ENCODE assay signal across 10 cellular contexts in the genomic region with DNA sequence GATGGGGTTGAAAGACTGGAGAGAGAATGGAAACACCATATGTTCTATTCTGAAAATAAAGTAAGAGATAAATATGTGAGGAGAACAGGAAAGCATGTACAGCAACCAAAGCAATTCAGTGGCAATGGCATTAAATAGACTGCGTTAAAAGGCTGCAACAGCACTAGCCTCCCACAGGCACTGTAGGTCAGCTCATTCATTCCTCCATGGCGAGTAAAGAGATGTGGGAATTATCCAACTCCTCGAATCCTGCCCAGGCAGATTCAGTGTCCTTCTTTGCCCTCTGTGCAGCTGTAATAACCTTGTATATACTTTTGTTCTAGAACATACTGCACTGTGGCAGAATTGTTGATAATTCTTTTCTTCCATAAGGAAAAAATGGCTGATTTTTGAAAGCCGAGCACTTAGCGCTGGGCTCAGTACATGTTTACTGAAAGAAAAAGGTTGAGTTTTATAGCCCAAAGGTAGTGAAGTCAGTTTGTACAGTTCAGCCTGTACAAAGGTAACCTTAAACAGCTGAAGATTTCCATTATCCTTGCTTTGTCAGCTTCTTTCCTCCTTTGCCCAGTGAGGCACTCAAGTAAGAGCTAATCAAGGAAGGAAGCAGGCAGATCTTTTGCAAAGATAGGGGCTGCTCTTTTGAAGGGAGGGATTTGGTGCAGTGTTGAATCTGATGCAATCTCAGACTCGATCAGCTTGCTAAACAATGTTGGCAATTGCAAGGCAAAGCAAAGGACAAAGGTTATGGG. TPM values are rescaled to one million over a fixed set of nuclear protein-coding genes. Genes with fewer than 3 reads are reported as not detected.
DNase-seq lines count a peak whose midpoint lies in the region; ATAC-seq and TF ChIP-seq lines count a peak whose summit lies in the region.
"Had no signal": no experiment of that assay in that cellular context is flagged by ENCODE, and none has a peak within 500 bp of the region (broad histone marks: within the 10 kb centered on the region; RNA-seq: fewer than 3 reads in every experiment).

No MANE protein-coding gene starts in this region.

- no peaks in the 10 kb centered on the region for H3K9me3 Mint-ChIP-seq in activated T-helper 1 cell treated with anti-CD3 and anti-CD28 coated beads, Interleukin-12 subunit alpha, Interleukin-12 subunit beta, Interleukin-2, Interleukin-4 antibody, amounts not matched to agents 30 ng/mL and 10 ng/mL and 1 ng/mL, durations not matched to agents 14 hours and 24 hours and 36 hours

- ATAC-seq in body of pancreas: no peak
- no peak for ATAC-seq in GM21360 (IDR thresholded peaks at IDR 0.05; ENCODE audit: unreplicated experiment)

- H3K36me3 Mint-ChIP-seq in activated T-helper 1 cell treated with anti-CD3 and anti-CD28 coated beads, Interleukin-12 subunit alpha, Interleukin-12 subunit beta, Interleukin-2, Interleukin-4 antibody, amounts not matched to agents 30 ng/mL and 10 ng/mL and 1 ng/mL, durations not matched to agents 14 hours and 24 hours and 36 hours (ENCODE audit: low read depth): peaks cover 3% of the 10 kb centered on the region

- no peak overlapping the region for H3K18ac ChIP-seq in neuronal stem cell (ENCODE audit: low read length)

- intact Hi-C loops in esophagus squamous epithelium (cut with DNase I): no loop called here
- intact Hi-C loops in activated T-helper 1 cell treated with anti-CD3 and anti-CD28 coated beads, Interleukin-12 subunit alpha, Interleukin-12 subunit beta, Interleukin-2, Interleukin-4 antibody, amounts not matched to agents 30 ng/mL and 10 ng/mL and 1 ng/mL, durations not matched to agents 14 hours and 24 hours and 36 hours (cut with micrococcal nuclease): no loop called here
- intact Hi-C loops in body of pancreas (cut with DNase I): no loop called here

- no peak overlapping the region for H2BK120ac ChIP-seq in neuronal stem cell (ENCODE audit: low read depth, low read length)

- H3K36me3 ChIP-seq in esophagus squamous epithelium: no peaks in the 10 kb centered on the region
- H3K36me3 ChIP-seq in neuronal stem cell (replicated peaks in 1 of 2; ENCODE audit: control insufficient read depth in 2 of 2, insufficient read depth in 2 of 2, low read length in 2 of 2): no peaks in the 10 kb centered on the region
- no peaks in the 10 kb centered on the region for H3K36me3 ChIP-seq in body of pancreas (replicated peaks in 1 of 2; ENCODE audit: insufficient read depth in 1 of 2, low read depth in 2 of 2)
- H3K36me3 ChIP-seq: uterus had no signal

- no peak overlapping the region for H2BK12ac ChIP-seq in neuronal stem cell (ENCODE audit: low read length)

- no peaks in the 10 kb centered on the region for H3K79me1 ChIP-seq in neuronal stem cell (ENCODE audit: low read depth, low read length)

- no peak overlapping the region for H3K23ac ChIP-seq in neuronal stem cell (ENCODE audit: low read depth, low read length, poor library complexity)

- no peak overlapping the region for H3K4ac ChIP-seq in neuronal stem cell (ENCODE audit: low read length)

- H4K8ac ChIP-seq in neuronal stem cell (ENCODE audit: low read depth, low read length): no peak overlapping the region

- H3K4me1 Mint-ChIP-seq in activated T-helper 1 cell treated with anti-CD3 and anti-CD28 coated beads, Interleukin-12 subunit alpha, Interleukin-12 subunit beta, Interleukin-2, Interleukin-4 antibody, amounts not matched to agents 30 ng/mL and 10 ng/mL and 1 ng/mL, durations not matched to agents 14 hours and 24 hours and 36 hours (ENCODE audit: low read depth): peaks cover 26% of the 10 kb centered on the region

- H3K27ac Mint-ChIP-seq in activated T-helper 1 cell treated with anti-CD3 and anti-CD28 coated beads, Interleukin-12 subunit alpha, Interleukin-12 subunit beta, Interleukin-2, Interleukin-4 antibody, amounts not matched to agents 30 ng/mL and 10 ng/mL and 1 ng/mL, durations not matched to agents 14 hours and 24 hours and 36 hours: no peak overlapping the region

- H3K27me3 ChIP-seq in esophagus squamous epithelium (no peaks in the 10 kb centered on the region), neuronal stem cell (ENCODE audit: control insufficient read depth in 3 of 3, insufficient read depth in 3 of 3, low read depth in 1 of 3, low read length in 3 of 3) (no peaks in the 10 kb centered on the region), body of pancreas (no peaks in the 10 kb centered on the region)
- H3K27me3 ChIP-seq: uterus had no signal

- H2BK15ac ChIP-seq in neuronal stem cell (ENCODE audit: low read length): no peak overlapping the region

- H3K4me2 ChIP-seq in neuronal stem cell (ENCODE audit: insufficient read depth, low read length, poor library complexity, severe bottlenecking): no peak overlapping the region

- H3K27me3 Mint-ChIP-seq in activated T-helper 1 cell treated with anti-CD3 and anti-CD28 coated beads, Interleukin-12 subunit alpha, Interleukin-12 subunit beta, Interleukin-2, Interleukin-4 antibody, amounts not matched to agents 30 ng/mL and 10 ng/mL and 1 ng/mL, durations not matched to agents 14 hours and 24 hours and 36 hours (ENCODE audit: insufficient read depth): no peaks in the 10 kb centered on the region

- no peak overlapping the region for H2AK5ac ChIP-seq in neuronal stem cell (ENCODE audit: low read depth, low read length)

- TF ChIP-seq POLR2A in esophagus squamous epithelium (IDR thresholded peaks at IDR 0.05) (no peak), body of pancreas (IDR thresholded peaks at IDR 0.05) (no peak)

- no peak overlapping the region for H3K9ac ChIP-seq in neuronal stem cell (ENCODE audit: low read depth, low read length, poor library complexity)

- H3K4me1 ChIP-seq in esophagus squamous epithelium (peaks cover 0 to 30% (median 13%) of the 10 kb centered on the region in 3 donors), neuronal stem cell (ENCODE audit: control insufficient read depth in 2 of 2, insufficient read depth in 1 of 2, low read depth in 1 of 2, low read length in 2 of 2) (peaks cover 11 to 12% of the 10 kb centered on the region in 2 donors), body of pancreas (peaks cover 41% of the 10 kb centered on the region)

- H3K4me3 Mint-ChIP-seq in activated T-helper 1 cell treated with anti-CD3 and anti-CD28 coated beads, Interleukin-12 subunit alpha, Interleukin-12 subunit beta, Interleukin-2, Interleukin-4 antibody, amounts not matched to agents 30 ng/mL and 10 ng/mL and 1 ng/mL, durations not matched to agents 14 hours and 24 hours and 36 hours: no peak overlapping the region

- no peak overlapping the region for H2BK5ac ChIP-seq in neuronal stem cell (ENCODE audit: low read length)

- H3K4me3 ChIP-seq in esophagus squamous epithelium (no peak overlapping the region), neuronal stem cell (ENCODE audit: low read length in 2 of 2) (no peak overlapping the region), body of pancreas (no peak overlapping the region)
- H3K4me3 ChIP-seq: uterus had no signal

- peak overlapping the region in 3 of 4 donors; percentile 1 to 26 (median 6) for H3K27ac ChIP-seq in esophagus squamous epithelium
- peak overlapping the region; percentile 23 for H3K27ac ChIP-seq in neuronal stem cell (replicated peaks; ENCODE audit: low read length)
- H3K27ac ChIP-seq in body of pancreas: no peak overlapping the region

- TF ChIP-seq CTCF in esophagus squamous epithelium (IDR thresholded peaks at IDR 0.05): no peak
- TF ChIP-seq CTCF in body of pancreas (IDR thresholded peaks at IDR 0.05): no peak

- H4K91ac ChIP-seq in neuronal stem cell (ENCODE audit: low read depth, low read length, poor library complexity): no peak overlapping the region

- WGBS in esophagus squamous epithelium, 2 donors: 51 to 54% methylated on average over 6 of the region's 6 CpGs
- WGBS in neuronal stem cell (ENCODE audit: extremely low coverage in 2 of 2, insufficient read length in 2 of 2, insufficient replicate concordance in 1 of 2), 2 donors: no CpG with 5 or more reads among the region's 6 CpGs
- 60 to 68% methylated on average over 6 of the region's 6 CpGs for whole genome bisulfite sequencing in body of pancreas, 2 donors

- no peak overlapping the region for H3K14ac ChIP-seq in neuronal stem cell (ENCODE audit: low read length)

- DNase-seq in GM03348 (ENCODE audit: low spot score) (peak; percentile 52), NOMO-1 treated with DMSO at 0.1 percent for 48 hours (lab: John Stamatoyannopoulos, UW; ENCODE audit: unreplicated experiment) (peak; percentile 12), esophagus squamous epithelium (lab: John Stamatoyannopoulos, UW) (no peak), neuronal stem cell (ENCODE audit: low spot score) (no peak), body of pancreas (no peak), NCI-H82 treated with DMSO at 0.1 percent for 48 hours (lab: John Stamatoyannopoulos, UW; ENCODE audit: unreplicated experiment) (no peak)
- DNase-seq in activated T-helper 1 cell treated with anti-CD3 and anti-CD28 coated beads, Interleukin-12 subunit alpha, Interleukin-12 subunit beta, Interleukin-2, Interleukin-4 antibody, amounts not matched to agents 30 ng/mL and 10 ng/mL and 1 ng/mL, durations not matched to agents 14 hours and 24 hours and 36 hours (ENCODE audit: low spot score): no peak
- DNase-seq: activated T-cell treated with anti-CD3 and anti-CD28 coated beads, Interleukin-2, amount 50 U/mL, for 1 hour; uterus had no signal

- H3K9me3 ChIP-seq in esophagus squamous epithelium (no peaks in the 10 kb centered on the region), neuronal stem cell (replicated peaks in 1 of 2; ENCODE audit: control insufficient read depth in 2 of 2, insufficient read depth in 1 of 2, low read depth in 1 of 2, low read length in 2 of 2) (no peaks in the 10 kb centered on the region), body of pancreas (no peaks in the 10 kb centered on the region)
- H3K9me3 ChIP-seq: uterus had no signal

- H2AFZ ChIP-seq in neuronal stem cell (ENCODE audit: low read length): peak overlapping the region; percentile 21

RNA-seq across cellular contexts. Expression of gene ANO6, which starts 44.0 kb away (rescaled TPM):
- 10 to 100 TPM; 13.0 to 40.8 (median 25.1) TPM for total RNA-seq in esophagus squamous epithelium
- polyA plus RNA-seq in neuronal stem cell (2013, experiment 1 of 2): 21.1 TPM
- polyA plus RNA-seq in neuronal stem cell (2013, experiment 2 of 2): 21.4 TPM
- total RNA-seq in activated T-helper 1 cell treated with anti-CD3 and anti-CD28 coated beads, Interleukin-12 subunit alpha, Interleukin-12 subunit beta, Interleukin-2, Interleukin-4 antibody, amounts not matched to agents 30 ng/mL and 10 ng/mL and 1 ng/mL, durations not matched to agents 14 hours and 24 hours and 36 hours: 21.7 and 22.1 TPM in 2 replicates
- total RNA-seq in body of pancreas: 10 to 100 TPM; 24.4 to 28.0 TPM

Comparison
In these comparisons a context has a peak if more than half of its experiments do, and no peak if none do; other contexts are left out.
1. DNase-seq: peak in GM03348 (single experiment) and NOMO-1 treated with DMSO at 0.1 percent for 48 hours (single experiment); none in esophagus squamous epithelium (single experiment), neuronal stem cell (single experiment), activated T-helper 1 cell treated with anti-CD3 and anti-CD28 coated beads, Interleukin-12 subunit alpha, Interleukin-12 subunit beta, Interleukin-2, Interleukin-4 antibody, amounts not matched to agents 30 ng/mL and 10 ng/mL and 1 ng/mL, durations not matched to agents 14 hours and 24 hours and 36 hours (single experiment), body of pancreas (0 of 4) and NCI-H82 treated with DMSO at 0.1 percent for 48 hours (single experiment).
2. H3K27ac ChIP-seq: peak in esophagus squamous epithelium (3 of 4) and neuronal stem cell (single experiment); none in body of pancreas (0 of 4).